In genomic region chr7:123643495-123644428, GRCh38 we compare ENCODE assay signal across 8 cellular contexts.
A peak's percentile ranks its signal among the peaks of the same experiment; 100 is the strongest.
DNase-seq lines count a peak whose midpoint lies in the region; ATAC-seq and TF ChIP-seq lines count a peak whose summit lies in the region.

No MANE protein-coding gene starts in this region.

- no peak overlapping the region for H3K9ac ChIP-seq in parathyroid adenoma

- no peaks in the 10 kb centered on the region for H3K79me2 ChIP-seq in parathyroid adenoma

- peak overlapping the region; percentile 36 for H3K4me2 ChIP-seq in parathyroid adenoma (ENCODE audit: low read length)

- ATAC-seq in HG02642 (IDR thresholded peaks at IDR 0.05; ENCODE audit: poor library complexity, unreplicated experiment): no peak
- ATAC-seq in HG02678 (IDR thresholded peaks at IDR 0.05; ENCODE audit: unreplicated experiment): no peak

- H3K9me3 ChIP-seq in HEK293 (ENCODE audit: control insufficient read depth, insufficient read depth, low read depth, low read length): no peaks in the 10 kb centered on the region
- no peaks in the 10 kb centered on the region for H3K9me3 ChIP-seq in parathyroid adenoma (ENCODE audit: control insufficient read depth, low read length)

- H3K27me3 ChIP-seq in parathyroid adenoma (ENCODE audit: control insufficient read depth, insufficient read depth, low read length): no peaks in the 10 kb centered on the region

- H2AFZ ChIP-seq in parathyroid adenoma: peak overlapping the region; percentile 65

- DNase-seq in NCI-H748 treated with DMSO at 0.1 percent for 48 hours (lab: John Stamatoyannopoulos, UW): peak; percentile 85
- DNase-seq in fibroblast of gingiva (ENCODE audit: low read depth): peak; percentile 55
- DNase-seq in GDM1 (lab: John Stamatoyannopoulos, UW): no peak
- no peak for DNase-seq in stimulated activated CD4-positive, alpha-beta T cell treated with anti-CD3 and anti-CD28 coated beads, Interleukin-2, amount 100 ng/mL, for 24 hours

- H3K27ac ChIP-seq in HEK293 (ENCODE audit: extremely low read depth, low read depth, low read length) (no peak overlapping the region; the same call in 1 of the 2 replicates), parathyroid adenoma (peak overlapping the region; percentile 87)

- H3K36me3 ChIP-seq in HEK293 (ENCODE audit: control insufficient read depth in 2 of 2, insufficient read depth in 1 of 2, low read length in 2 of 2) (no peaks in the 10 kb centered on the region), parathyroid adenoma (ENCODE audit: control insufficient read depth, insufficient read depth, low read length) (no peaks in the 10 kb centered on the region)

- peak overlapping the region; percentile 10 for H3K4me3 ChIP-seq in HEK293 (ENCODE audit: low read depth, low read length)
- no peak overlapping the region for H3K4me3 ChIP-seq in parathyroid adenoma (ENCODE audit: low read depth, low read length)

- TF ChIP-seq CTCF in HEK293 (tag by site-specific recombination; IDR thresholded peaks at IDR 0.05): no peak
- no peak for TF ChIP-seq CTCF in parathyroid adenoma (IDR thresholded peaks at IDR 0.05)

- POLR2A ChIA-PET in HEK293 (lab: Yijun Ruan, JAX): interaction anchor here (1.5 kb wide), 1 partner anchor 105 kb away, joined by 3 read pairs; the partner anchor contains the start of gene WASL

- peaks cover 9% of the 10 kb centered on the region for H3K4me1 ChIP-seq in HEK293 (ENCODE audit: control insufficient read depth, insufficient read depth, low read length)
- H3K4me1 ChIP-seq in parathyroid adenoma: peaks cover 35% of the 10 kb centered on the region

- CTCF ChIA-PET in HEK293 (lab: Yijun Ruan, JAX): interaction anchor here (0.6 to 1.4 kb wide), 4 partner anchors 8 to 59 kb away, joined by 3 to 6 read pairs (median 4); no protein-coding TSS in a partner anchor

TF ChIP-seq in HEK293, 187 proteins besides CTCF, POLR2A, EP300 and RAD21 (continues in another document):
- TF ChIP-seq PBX3 (CRISPR knock-in tag; IDR thresholded peaks at IDR 0.05) (no peak), ZNF354C (tag by site-specific recombination; IDR thresholded peaks at IDR 0.05; ENCODE audit: borderline replicate concordance, low read depth) (no peak), ZNF585B (tag by site-specific recombination; IDR thresholded peaks at IDR 0.05) (no peak), ZSCAN4 (tag by site-specific recombination; IDR thresholded peaks at IDR 0.05) (peak; percentile 41; the same call in 1 of the 2 replicates), ZNF266 (tag by site-specific recombination; IDR thresholded peaks at IDR 0.05; ENCODE audit: low read depth) (no peak), ZNF211 (tag by site-specific recombination; IDR thresholded peaks at IDR 0.05; ENCODE audit: low read depth) (no peak), ZNF138 (tag by site-specific recombination; IDR thresholded peaks at IDR 0.05; ENCODE audit: borderline replicate concordance) (no peak), SCRT2 (tag by site-specific recombination; IDR thresholded peaks at IDR 0.05) (no peak), TCF7L2 (IDR thresholded peaks at IDR 0.05; ENCODE audit: borderline replicate concordance, low read depth, low read length) (no peak), ZNF248 (tag by site-specific recombination; IDR thresholded peaks at IDR 0.05) (no peak), YY1 (tag by site-specific recombination; IDR thresholded peaks at IDR 0.05) (no peak), ZNF155 (tag by site-specific recombination; IDR thresholded peaks at IDR 0.05) (no peak), ZNF660 (tag by site-specific recombination; IDR thresholded peaks at IDR 0.05) (no peak; the same call in 1 of the 2 replicates), ZNF404 (tag by site-specific recombination; IDR thresholded peaks at IDR 0.05) (no peak), MZF1 (tag by site-specific recombination; IDR thresholded peaks at IDR 0.05; ENCODE audit: borderline replicate concordance) (peak; percentile 78; the same call in 1 of the 2 replicates), ZNF518A (tag by site-specific recombination; conservative IDR thresholded peaks at IDR 0.05; ENCODE audit: low read depth) (peak; percentile 34; the same call in 1 of the 2 replicates), FEZF1 (tag by site-specific recombination; IDR thresholded peaks at IDR 0.05) (peak; percentile 96), ZNF558 (tag by site-specific recombination; IDR thresholded peaks at IDR 0.05) (peak; percentile 75), ZNF37A (tag by site-specific recombination; IDR thresholded peaks at IDR 0.05) (no peak), INSM2 (tag by site-specific recombination; IDR thresholded peaks at IDR 0.05) (peak; percentile 72), ZNF571 (tag by site-specific recombination; IDR thresholded peaks at IDR 0.05) (no peak), EGR2 (tag by site-specific recombination; IDR thresholded peaks at IDR 0.05; ENCODE audit: low read depth) (no peak), KLF10 (tag by site-specific recombination; IDR thresholded peaks at IDR 0.05) (no peak), ZNF350 (tag by site-specific recombination; IDR thresholded peaks at IDR 0.05) (no peak), ZNF580 (tag by site-specific recombination; IDR thresholded peaks at IDR 0.05) (peak; percentile 54; the same call in 1 of the 2 replicates), ZNF324 (tag by site-specific recombination; IDR thresholded peaks at IDR 0.05) (peak; percentile 77; the same call in 1 of the 2 replicates)

Comparison
In these comparisons a context has a peak if more than half of its experiments do, and no peak if none do; other contexts are left out.
1. DNase-seq: peak in NCI-H748 treated with DMSO at 0.1 percent for 48 hours (single experiment) and fibroblast of gingiva (single experiment); none in GDM1 (single experiment) and stimulated activated CD4-positive, alpha-beta T cell treated with anti-CD3 and anti-CD28 coated beads, Interleukin-2, amount 100 ng/mL, for 24 hours (0 of 2).